1 cellular context compared by ENCODE assay signal in genomic region chr1:238833919-238834318, GRCh38.
TF ChIP-seq lines count a peak whose summit lies in the region.

No MANE protein-coding gene starts in this region.

TF ChIP-seq in HepG2, 621 proteins besides CTCF, POLR2A, EP300 and RAD21 (continued from another document):
- peak; percentile 61; the same call in 1 of the 2 replicates for TF ChIP-seq MAFF (IDR thresholded peaks at IDR 0.05; ENCODE audit: low read depth, low read length)
- TF ChIP-seq CCAR2 (optimal IDR thresholded peaks at IDR 0.05; ENCODE audit: low read depth, low read length), result no peak
- no peak for TF ChIP-seq ZMYM4 (CRISPR knock-in tag; IDR thresholded peaks at IDR 0.05)
- TF ChIP-seq FOXJ3 (CRISPR knock-in tag; IDR thresholded peaks at IDR 0.05; ENCODE audit: borderline replicate concordance), result no peak
- TF ChIP-seq SRSF4 (IDR thresholded peaks at IDR 0.05; ENCODE audit: low read depth, low read length, poor library complexity, severe bottlenecking), result no peak
- no peak for TF ChIP-seq TFE3 (CRISPR knock-in tag; IDR thresholded peaks at IDR 0.05)
- no peak for TF ChIP-seq HOXA3 (CRISPR knock-in tag; IDR thresholded peaks at IDR 0.05)
- peak; percentile 5 to 68; a peak in 2 of 4 replicates for TF ChIP-seq MAFK (conservative IDR thresholded peaks at IDR 0.05 in 1 of 2, IDR thresholded peaks at IDR 0.05 in 1 of 2; ENCODE audit: low read length in 2 of 2)
- no peak for TF ChIP-seq GPBP1L1 (CRISPR knock-in tag; IDR thresholded peaks at IDR 0.05)
- TF ChIP-seq ZBTB37 (CRISPR knock-in tag; IDR thresholded peaks at IDR 0.05), result no peak
TF ChIP-seq in HepG2: peak in this region for 2.
